14 cellular contexts compared by ENCODE assay signal in genomic region chr18:32067375-32068167, GRCh38.
"Had no signal": no experiment of that assay in that cellular context is flagged by ENCODE, and none has a peak within 500 bp of the region (broad histone marks: within the 10 kb centered on the region; RNA-seq: fewer than 3 reads in every experiment).

No MANE protein-coding gene starts in this region.

- H3K27ac ChIP-seq: gastrocnemius medialis, heart right ventricle, left ventricle myocardium inferior, spleen had no signal

- H3K9me3 ChIP-seq: gastrocnemius medialis, heart right ventricle, left ventricle myocardium inferior, spleen had no signal

- H3K4me3 Mint-ChIP-seq: memory B cell, T-helper 17 cell had no signal

- H3K9me3 Mint-ChIP-seq: memory B cell had no signal

- H3K4me3 ChIP-seq: dorsolateral prefrontal cortex, gastrocnemius medialis, heart right ventricle, left ventricle myocardium inferior, spleen had no signal

- H3K27me3 Mint-ChIP-seq: memory B cell, T-helper 17 cell had no signal

- DNase-seq: activated CD4-positive, alpha-beta T cell treated with anti-CD3 and anti-CD28 coated beads for 48 hours; activated T-cell treated with anti-CD3 and anti-CD28 coated beads, Interleukin-2, amount 50 U/mL, for 1 hour; dorsolateral prefrontal cortex; erythroblast; gastrocnemius medialis; heart right ventricle; islet precursor cell; left ventricle myocardium inferior; spleen; T-helper 17 cell had no signal

- H3K27me3 ChIP-seq: dorsolateral prefrontal cortex, gastrocnemius medialis, heart right ventricle, spleen had no signal

- H3K36me3 ChIP-seq: gastrocnemius medialis had no signal

- FAIRE-seq: astrocyte, bronchial epithelial cell had no signal

- H3K27ac Mint-ChIP-seq: memory B cell had no signal

- H3K4me1 ChIP-seq: gastrocnemius medialis, left ventricle myocardium inferior had no signal

- H3K4me1 Mint-ChIP-seq: memory B cell had no signal

- ATAC-seq: gastrocnemius medialis, heart right ventricle, sciatic nerve, T-helper 17 cell had no signal
